ENCODE assay signal across 22 cellular contexts in the genomic region with DNA sequence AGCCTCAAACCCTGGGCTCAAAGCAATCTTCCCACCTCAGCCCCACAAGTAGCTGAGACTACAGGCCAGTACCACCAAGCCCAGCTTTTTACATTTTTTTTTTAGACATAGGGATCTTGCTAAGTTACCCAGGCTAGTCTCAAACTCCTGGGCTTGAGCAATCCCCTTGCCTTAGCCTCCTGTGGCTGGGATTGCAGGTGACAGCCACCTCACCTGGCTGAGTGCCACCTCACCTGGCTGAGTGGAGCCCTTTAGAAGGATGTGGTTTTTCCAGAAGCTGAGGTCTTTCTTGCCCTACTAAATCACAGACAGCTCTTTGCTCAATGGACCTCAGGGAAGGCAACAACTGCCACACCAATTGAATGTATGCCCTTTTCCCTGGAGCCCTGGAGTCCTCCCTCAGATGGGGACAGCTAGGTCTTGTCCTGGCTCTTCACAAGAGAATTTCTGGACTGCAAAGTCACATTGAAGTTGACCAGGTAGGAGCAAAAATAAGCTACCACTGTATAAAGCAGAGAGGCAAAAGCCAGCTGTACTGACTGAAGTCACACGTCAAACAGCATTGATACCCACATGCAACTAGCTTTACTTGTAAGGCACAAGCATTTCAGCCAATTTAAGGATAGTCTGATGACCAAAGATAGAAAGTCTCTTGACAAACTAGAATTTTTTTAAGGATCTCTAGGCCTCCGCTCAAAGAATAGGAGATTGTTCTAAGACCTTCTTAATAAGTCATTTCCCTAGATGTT. TPM values are rescaled to one million over a fixed set of nuclear protein-coding genes. Genes with fewer than 3 reads are reported as not detected.
"Had no signal": no experiment of that assay in that cellular context is flagged by ENCODE, and none has a peak within 500 bp of the region (broad histone marks: within the 10 kb centered on the region; RNA-seq: fewer than 3 reads in every experiment).

No MANE protein-coding gene starts in this region.

- H3K36me3 ChIP-seq: colonic mucosa, neutrophil, stomach, thoracic aorta had no signal

- H3K36me3 Mint-ChIP-seq: naive B cell had no signal

- H3K27ac Mint-ChIP-seq: activated CD8-positive, alpha-beta T cell treated with anti-CD3 and anti-CD28 coated beads, Interleukin-2, amount 10 ng/mL, durations not matched to agents 7 days and 5 days; activated T-helper 1 cell treated with anti-CD3 and anti-CD28 coated beads, Interleukin-12 subunit alpha, Interleukin-12 subunit beta, Interleukin-2, Interleukin-4 antibody, amounts not matched to agents 30 ng/mL and 10 ng/mL and 1 ng/mL, durations not matched to agents 14 hours and 24 hours and 36 hours; naive B cell had no signal

- H3K9me3 Mint-ChIP-seq: activated T-helper 1 cell treated with anti-CD3 and anti-CD28 coated beads, Interleukin-12 subunit alpha, Interleukin-12 subunit beta, Interleukin-2, Interleukin-4 antibody, amounts not matched to agents 30 ng/mL and 10 ng/mL and 1 ng/mL, durations not matched to agents 14 hours and 24 hours and 36 hours had no signal

- H3K4me1 ChIP-seq: colonic mucosa had no signal

- H3K27ac ChIP-seq: colonic mucosa, neutrophil, stomach, thoracic aorta, VCaP had no signal

- H3K4me3 Mint-ChIP-seq: activated CD8-positive, alpha-beta T cell treated with anti-CD3 and anti-CD28 coated beads, Interleukin-2, amount 10 ng/mL, durations not matched to agents 7 days and 5 days; activated T-helper 1 cell treated with anti-CD3 and anti-CD28 coated beads, Interleukin-12 subunit alpha, Interleukin-12 subunit beta, Interleukin-2, Interleukin-4 antibody, amounts not matched to agents 30 ng/mL and 10 ng/mL and 1 ng/mL, durations not matched to agents 14 hours and 24 hours and 36 hours; naive B cell had no signal

- H3K4me3 ChIP-seq: colonic mucosa, lung, stomach, thoracic aorta had no signal

- DNase-seq: activated CD4-positive, alpha-beta T cell treated with anti-CD3 and anti-CD28 coated beads for 4 hours; activated CD8-positive, alpha-beta memory T cell treated with anti-CD3 and anti-CD28 coated beads, Interleukin-2, amount 50 U/mL, for 48 hours; activated CD8-positive, alpha-beta T cell treated with anti-CD3 and anti-CD28 coated beads, Interleukin-2, amount 10 ng/mL, durations not matched to agents 7 days and 5 days; activated naive CD4-positive, alpha-beta T cell treated with Interleukin-2 at 50 U/mL for 16 hours; colonic mucosa; effector CD4-positive, alpha-beta T cell; foreskin melanocyte; head of caudate nucleus; left cardiac atrium; midbrain; naive B cell; stimulated activated CD4-positive, alpha-beta T cell treated with anti-CD3 and anti-CD28 coated beads, Interleukin-2, amount 100 ng/mL, for 48 hours; stomach; T1000 had no signal

- H3K9me3 ChIP-seq: colonic mucosa, neutrophil, stomach, thoracic aorta had no signal

- ATAC-seq: activated CD8-positive, alpha-beta T cell treated with anti-CD3 and anti-CD28 coated beads, Interleukin-2, amount 10 ng/mL, durations not matched to agents 7 days and 5 days; left cardiac atrium had no signal

RNA-seq across cellular contexts. Expression of gene PDX1, which starts 14.0 kb away (rescaled TPM):
- total RNA-seq: activated CD8-positive, alpha-beta T cell treated with anti-CD3 and anti-CD28 coated beads, Interleukin-2, amount 10 ng/mL, durations not matched to agents 7 days and 5 days; activated T-helper 1 cell treated with anti-CD3 and anti-CD28 coated beads, Interleukin-12 subunit alpha, Interleukin-12 subunit beta, Interleukin-2, Interleukin-4 antibody, amounts not matched to agents 30 ng/mL and 10 ng/mL and 1 ng/mL, durations not matched to agents 14 hours and 24 hours and 36 hours; cardiac septum; left cardiac atrium; lung; pulmonary artery endothelial cell; ureter had no signal

RNA-seq across cellular contexts. Expression of gene CDX2, which starts 35.4 kb away (rescaled TPM):
- total RNA-seq: activated CD8-positive, alpha-beta T cell treated with anti-CD3 and anti-CD28 coated beads, Interleukin-2, amount 10 ng/mL, durations not matched to agents 7 days and 5 days; activated T-helper 1 cell treated with anti-CD3 and anti-CD28 coated beads, Interleukin-12 subunit alpha, Interleukin-12 subunit beta, Interleukin-2, Interleukin-4 antibody, amounts not matched to agents 30 ng/mL and 10 ng/mL and 1 ng/mL, durations not matched to agents 14 hours and 24 hours and 36 hours; cardiac septum; left cardiac atrium; pulmonary artery endothelial cell; thoracic aorta; ureter had no signal

RNA-seq across cellular contexts. Expression of gene URAD, which starts 54.7 kb away (rescaled TPM):
- total RNA-seq: activated CD8-positive, alpha-beta T cell treated with anti-CD3 and anti-CD28 coated beads, Interleukin-2, amount 10 ng/mL, durations not matched to agents 7 days and 5 days; activated T-helper 1 cell treated with anti-CD3 and anti-CD28 coated beads, Interleukin-12 subunit alpha, Interleukin-12 subunit beta, Interleukin-2, Interleukin-4 antibody, amounts not matched to agents 30 ng/mL and 10 ng/mL and 1 ng/mL, durations not matched to agents 14 hours and 24 hours and 36 hours; cardiac septum; left cardiac atrium; lung; pulmonary artery endothelial cell; thoracic aorta; ureter had no signal
